ENCODE assay signal across 28 cellular contexts in the genomic region with DNA sequence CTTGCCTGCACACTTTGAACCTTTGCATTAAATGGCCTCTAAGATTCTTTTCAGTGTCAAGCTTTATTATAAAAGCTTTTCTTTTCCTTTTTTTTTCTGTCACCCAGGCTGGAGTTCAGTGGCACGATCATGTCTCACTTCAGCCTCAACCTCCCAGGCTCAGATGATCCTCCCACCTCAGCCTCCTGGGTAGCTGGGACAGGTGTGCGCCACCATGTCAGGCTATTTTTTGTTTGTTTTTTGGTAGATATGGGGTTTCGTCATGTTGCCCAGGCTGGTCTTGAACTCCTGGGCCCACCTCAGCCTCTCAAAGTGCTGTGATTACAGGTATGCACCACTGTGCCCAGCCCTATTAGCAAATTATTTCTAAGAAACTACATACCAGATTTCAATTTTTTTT.
"Had no signal": no experiment of that assay in that cellular context is flagged by ENCODE, and none has a peak within 500 bp of the region (broad histone marks: within the 10 kb centered on the region; RNA-seq: fewer than 3 reads in every experiment).

No MANE protein-coding gene starts in this region.

- H3K27me3 ChIP-seq: ovary, right atrium auricular region, thyroid gland had no signal

- H3K36me3 ChIP-seq: lower lobe of right lung, ovary, right atrium auricular region, thyroid gland, WERI-Rb-1 had no signal

- H3K9me3 ChIP-seq: lower lobe of right lung, ovary, psoas muscle, right atrium auricular region, thyroid gland had no signal

- FAIRE-seq: astrocyte, bronchial epithelial cell, endometrium, kidney, TTC549 had no signal

- ATAC-seq: activated CD8-positive, alpha-beta memory T cell treated with anti-CD3 and anti-CD28 coated beads, Interleukin-2, amount 10 ng/mL, durations not matched to agents 7 days and 5 days; activated CD8-positive, alpha-beta T cell treated with anti-CD3 and anti-CD28 coated beads for 36 hours; activated naive CD4-positive, alpha-beta T cell treated with anti-CD3 and anti-CD28 coated beads, Interleukin-2, amount 50 U/mL, for 72 hours; left lobe of liver; naive thymus-derived CD8-positive, alpha-beta T cell; psoas muscle; T-cell had no signal

- H3K4me3 ChIP-seq: lower lobe of right lung, ovary, psoas muscle, right atrium auricular region, thyroid gland had no signal

- H3K27ac ChIP-seq: lower lobe of right lung, ovary, psoas muscle, right atrium auricular region, thyroid gland, WERI-Rb-1 had no signal

- DNase-seq: activated CD4-positive, alpha-beta T cell treated with anti-CD3 and anti-CD28 coated beads, Interleukin-2, amount 10 ng/mL, durations not matched to agents 7 days and 5 days; activated CD4-positive, CD25-positive, alpha-beta regulatory T cell treated with anti-CD3 and anti-CD28 coated beads, Interleukin-2, amount 50 U/mL, for 72 hours; activated CD8-positive, alpha-beta memory T cell treated with anti-CD3 and anti-CD28 coated beads, Interleukin-2, amount 10 ng/mL, durations not matched to agents 7 days and 5 days; activated CD8-positive, alpha-beta T cell treated with anti-CD3 and anti-CD28 coated beads for 36 hours; activated gamma-delta T cell; activated T-cell treated with anti-CD3 and anti-CD28 coated beads for 4 hours; cerebellar nuclear complex; effector CD4-positive, alpha-beta T cell; erythroblast; foreskin fibroblast; kidney; lower lobe of right lung; naive thymus-derived CD8-positive, alpha-beta T cell; ovary; psoas muscle; stimulated activated CD4-positive, alpha-beta T cell treated with anti-CD3 and anti-CD28 coated beads, Interleukin-12 subunit alpha, Interleukin-12 subunit beta, amount 100 ng/mL, for 4 hours; stimulated activated CD4-positive, alpha-beta T cell treated with anti-CD3 and anti-CD28 coated beads, Interleukin-4, amount 100 ng/mL, for 4 hours; substantia nigra; T-cell; thyroid gland; WERI-Rb-1 had no signal
